In the genomic region with DNA sequence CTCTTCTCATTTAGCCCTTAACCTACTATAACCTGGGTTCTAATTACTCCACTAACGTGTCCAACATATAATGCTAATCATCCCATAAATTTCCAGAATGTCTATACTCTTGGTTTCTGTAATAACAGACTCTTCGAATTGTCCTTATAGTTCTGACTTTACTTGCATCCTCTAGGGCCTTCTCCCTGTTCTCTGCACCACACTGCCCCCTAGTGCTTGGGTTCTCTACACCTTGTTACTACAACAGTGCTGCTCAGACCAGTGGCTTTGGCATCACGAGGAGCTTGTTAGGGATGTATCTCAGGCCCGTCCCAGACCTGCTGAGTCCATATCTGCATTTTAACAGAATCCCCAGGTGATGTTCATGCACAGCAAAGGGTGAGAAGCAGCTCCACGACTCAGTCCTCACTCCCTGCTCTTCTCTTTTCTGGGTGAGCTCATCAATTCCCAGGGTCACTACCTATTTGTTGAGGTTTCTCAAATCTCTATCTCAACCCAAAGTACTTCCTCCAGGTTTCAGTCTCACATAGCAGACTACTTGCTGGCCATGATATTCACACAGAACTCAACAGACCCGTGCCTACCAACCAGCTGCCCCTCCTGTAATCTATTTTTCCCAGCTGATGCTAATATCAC, we compare ENCODE assay signal across 1 cellular context.
TF ChIP-seq lines count a peak whose summit lies in the region.

No MANE protein-coding gene starts in this region.

TF ChIP-seq in H1, 55 proteins besides CTCF, POLR2A, EP300 and RAD21:
- TF ChIP-seq EGR1 (IDR thresholded peaks at IDR 0.05; ENCODE audit: borderline replicate concordance, low read depth, low read length) (no peak), CREB1 (IDR thresholded peaks at IDR 0.05) (0 out of 2 replicates have a peak, but pooled peaks have one; percentile 25)
